ENCODE assay signal across 1 cellular context in the genomic region with DNA sequence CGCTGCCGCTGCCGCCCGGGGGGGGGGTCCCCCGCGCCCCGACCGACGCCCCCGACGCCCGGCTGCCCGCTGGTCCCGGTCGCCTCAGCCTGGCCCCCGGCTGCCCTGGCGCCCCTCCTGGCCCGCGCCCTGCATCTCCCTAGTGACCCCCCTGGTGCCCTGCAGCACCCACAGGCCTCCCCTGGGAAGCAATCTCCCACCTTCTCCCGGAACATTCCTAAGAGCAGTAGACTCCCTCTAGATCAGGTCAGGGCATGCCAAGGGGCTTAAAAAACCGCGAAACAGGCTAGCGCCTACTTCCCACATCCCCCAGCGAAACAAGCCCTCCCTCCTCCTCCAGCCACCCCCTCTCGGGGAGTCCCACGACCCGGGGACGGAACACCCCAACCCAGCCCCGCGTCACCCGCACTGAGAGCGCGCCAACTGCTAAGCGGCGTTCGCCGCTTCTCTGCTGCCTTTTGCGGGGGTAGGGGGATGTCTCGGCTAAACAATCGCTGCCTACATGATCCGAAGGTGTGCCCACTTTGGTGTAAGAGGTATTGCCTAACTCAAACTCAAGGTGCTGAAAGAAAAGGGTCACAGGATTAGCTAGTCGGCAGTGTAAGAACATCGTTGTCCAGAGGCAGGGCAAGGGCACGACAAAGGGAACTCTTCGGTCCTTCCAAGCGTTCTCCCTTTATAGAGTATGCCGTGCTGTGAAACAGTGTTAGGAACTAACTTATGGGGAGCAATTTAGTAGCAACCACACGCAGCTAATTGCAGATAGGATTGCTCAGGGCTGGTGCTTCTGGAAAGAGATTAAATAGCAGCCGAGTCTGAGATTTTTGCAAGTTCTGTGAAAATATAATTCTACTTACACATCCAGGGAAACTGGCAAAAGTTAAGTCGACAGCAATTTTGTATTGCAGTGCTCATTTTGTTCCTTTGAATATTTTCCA.
TF ChIP-seq lines count a peak whose summit lies in the region.

No MANE protein-coding gene starts in this region.

TF ChIP-seq in HEK293, 187 proteins besides CTCF, POLR2A, EP300 and RAD21 (continued from another document):
- TF ChIP-seq, protein P1, sequence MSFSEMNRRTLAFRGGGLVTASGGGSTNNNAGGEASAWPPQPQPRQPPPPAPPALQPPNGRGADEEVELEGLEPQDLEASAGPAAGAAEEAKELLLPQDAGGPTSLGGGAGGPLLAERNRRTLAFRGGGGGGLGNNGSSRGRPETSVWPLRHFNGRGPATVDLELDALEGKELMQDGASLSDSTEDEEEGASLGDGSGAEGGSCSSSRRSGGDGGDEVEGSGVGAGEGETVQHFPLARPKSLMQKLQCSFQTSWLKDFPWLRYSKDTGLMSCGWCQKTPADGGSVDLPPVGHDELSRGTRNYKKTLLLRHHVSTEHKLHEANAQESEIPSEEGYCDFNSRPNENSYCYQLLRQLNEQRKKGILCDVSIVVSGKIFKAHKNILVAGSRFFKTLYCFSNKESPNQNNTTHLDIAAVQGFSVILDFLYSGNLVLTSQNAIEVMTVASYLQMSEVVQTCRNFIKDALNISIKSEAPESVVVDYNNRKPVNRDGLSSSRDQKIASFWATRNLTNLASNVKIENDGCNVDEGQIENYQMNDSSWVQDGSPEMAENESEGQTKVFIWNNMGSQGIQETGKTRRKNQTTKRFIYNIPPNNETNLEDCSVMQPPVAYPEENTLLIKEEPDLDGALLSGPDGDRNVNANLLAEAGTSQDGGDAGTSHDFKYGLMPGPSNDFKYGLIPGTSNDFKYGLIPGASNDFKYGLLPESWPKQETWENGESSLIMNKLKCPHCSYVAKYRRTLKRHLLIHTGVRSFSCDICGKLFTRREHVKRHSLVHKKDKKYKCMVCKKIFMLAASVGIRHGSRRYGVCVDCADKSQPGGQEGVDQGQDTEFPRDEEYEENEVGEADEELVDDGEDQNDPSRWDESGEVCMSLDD (tag by site-specific recombination; IDR thresholded peaks at IDR 0.05) = peak; percentile 74; the same call in 1 of the 2 replicates
